ENCODE assay signal across 20 cellular contexts in genomic region chr2:10779776-10780490, GRCh38. TPM values are rescaled to one million over a fixed set of nuclear protein-coding genes. Genes with fewer than 3 reads are reported as not detected.
"Had no signal": no experiment of that assay in that cellular context is flagged by ENCODE, and none has a peak within 500 bp of the region (broad histone marks: within the 10 kb centered on the region; RNA-seq: fewer than 3 reads in every experiment).

No MANE protein-coding gene starts in this region.

- DNase-seq: activated B cell treated with CpG ODN at 0.5 μM for 24 hours; activated CD4-positive, alpha-beta T cell treated with anti-CD3 and anti-CD28 coated beads for 4 hours; activated CD8-positive, alpha-beta T cell treated with anti-CD3 and anti-CD28 coated beads for 36 hours; activated naive CD8-positive, alpha-beta T cell treated with anti-CD3 and anti-CD28 coated beads for 36 hours; activated T-cell treated with anti-CD3 and anti-CD28 coated beads, Interleukin-2, amount 50 U/mL, for 4 hours; amniotic stem cell; foreskin keratinocyte; left colon; stimulated activated CD4-positive, alpha-beta T cell treated with anti-CD3 and anti-CD28 coated beads, Interleukin-4, amount 100 ng/mL, for 4 hours; stimulated activated naive CD4-positive, alpha-beta T cell; tibial artery had no signal

- H3K79me2 ChIP-seq: hepatocyte had no signal

- H3K4me1 Mint-ChIP-seq: activated B cell treated with CpG ODN at 0.5 μM for 24 hours; activated naive CD8-positive, alpha-beta T cell treated with anti-CD3 and anti-CD28 coated beads for 36 hours had no signal

- H3K4me3 Mint-ChIP-seq: activated B cell treated with CpG ODN at 0.5 μM for 24 hours; activated CD8-positive, alpha-beta T cell treated with anti-CD3 and anti-CD28 coated beads for 36 hours; activated naive CD8-positive, alpha-beta T cell treated with anti-CD3 and anti-CD28 coated beads for 36 hours; activated T-cell treated with anti-CD3 and anti-CD28 coated beads, Interleukin-2, amount 50 U/mL, for 4 hours had no signal

- H3K4me3 ChIP-seq: hepatocyte, SK-N-MC, tibial artery had no signal

- H3K4me2 ChIP-seq: hepatocyte had no signal

- H3K4me1 ChIP-seq: tibial artery had no signal

- H3K9me3 Mint-ChIP-seq: activated B cell treated with CpG ODN at 0.5 μM for 24 hours; activated CD8-positive, alpha-beta T cell treated with anti-CD3 and anti-CD28 coated beads for 36 hours; activated naive CD8-positive, alpha-beta T cell treated with anti-CD3 and anti-CD28 coated beads for 36 hours; activated T-cell treated with anti-CD3 and anti-CD28 coated beads, Interleukin-2, amount 50 U/mL, for 4 hours had no signal

- H3K27ac ChIP-seq: foreskin keratinocyte, hepatocyte, SK-N-MC, tibial artery had no signal

- H3K9me3 ChIP-seq: tibial artery had no signal

- ATAC-seq: activated CD8-positive, alpha-beta T cell treated with anti-CD3 and anti-CD28 coated beads for 36 hours; activated T-cell treated with anti-CD3 and anti-CD28 coated beads, Interleukin-2, amount 50 U/mL, for 4 hours; foreskin keratinocyte; left colon; sciatic nerve had no signal

- H3K27ac Mint-ChIP-seq: activated B cell treated with CpG ODN at 0.5 μM for 24 hours; activated CD8-positive, alpha-beta T cell treated with anti-CD3 and anti-CD28 coated beads for 36 hours; activated naive CD8-positive, alpha-beta T cell treated with anti-CD3 and anti-CD28 coated beads for 36 hours had no signal

- H3K27me3 Mint-ChIP-seq: activated B cell treated with CpG ODN at 0.5 μM for 24 hours; activated CD8-positive, alpha-beta T cell treated with anti-CD3 and anti-CD28 coated beads for 36 hours; activated naive CD8-positive, alpha-beta T cell treated with anti-CD3 and anti-CD28 coated beads for 36 hours had no signal

- H2AFZ ChIP-seq: hepatocyte had no signal

- H3K27me3 ChIP-seq: foreskin keratinocyte, hepatocyte, tibial artery had no signal

RNA-seq across cellular contexts. Expression of gene ATP6V1C2, which starts 58.5 kb away (rescaled TPM):
- total RNA-seq: activated CD8-positive, alpha-beta T cell treated with anti-CD3 and anti-CD28 coated beads for 36 hours; activated naive CD8-positive, alpha-beta T cell treated with anti-CD3 and anti-CD28 coated beads for 36 hours; epithelial cell of proximal tubule; myocyte; osteocyte; pulmonary artery endothelial cell had no signal
- polyA plus RNA-seq: fibroblast of lung, neural cell had no signal
